ENCODE assay signal across 1 cellular context in genomic region chr4:156496797-156497196, GRCh38.
TF ChIP-seq lines count a peak whose summit lies in the region.

No MANE protein-coding gene starts in this region.

TF ChIP-seq in GM23338, 12 proteins besides CTCF, POLR2A, EP300 and RAD21:
- TF ChIP-seq ZNF462 (CRISPR knock-in tag; IDR thresholded peaks at IDR 0.05) (no peak), EZH2phosphoT487 (IDR thresholded peaks at IDR 0.05; ENCODE audit: unreplicated experiment) (no peak), ETS1 (IDR thresholded peaks at IDR 0.05) (no peak), ZNF331 (CRISPR knock-in tag; IDR thresholded peaks at IDR 0.05; ENCODE audit: low read depth) (no peak), ZNF114 (CRISPR knock-in tag; IDR thresholded peaks at IDR 0.05) (no peak), JUNB (IDR thresholded peaks at IDR 0.05; ENCODE audit: unreplicated experiment) (no peak), STAT1 (IDR thresholded peaks at IDR 0.05; ENCODE audit: unreplicated experiment) (no peak), EZH2 (IDR thresholded peaks at IDR 0.05; ENCODE audit: low read depth, unreplicated experiment) (no peak), POLR2AphosphoS5 (IDR thresholded peaks at IDR 0.05; ENCODE audit: low read depth) (no peak), REST (IDR thresholded peaks at IDR 0.05; ENCODE audit: unreplicated experiment) (no peak), CREB1 (CRISPR knock-in tag; IDR thresholded peaks at IDR 0.05; ENCODE audit: low read depth) (no peak), NANOG (IDR thresholded peaks at IDR 0.05; ENCODE audit: borderline replicate concordance) (no peak)
